22 cellular contexts compared by ENCODE assay signal in the genomic region with DNA sequence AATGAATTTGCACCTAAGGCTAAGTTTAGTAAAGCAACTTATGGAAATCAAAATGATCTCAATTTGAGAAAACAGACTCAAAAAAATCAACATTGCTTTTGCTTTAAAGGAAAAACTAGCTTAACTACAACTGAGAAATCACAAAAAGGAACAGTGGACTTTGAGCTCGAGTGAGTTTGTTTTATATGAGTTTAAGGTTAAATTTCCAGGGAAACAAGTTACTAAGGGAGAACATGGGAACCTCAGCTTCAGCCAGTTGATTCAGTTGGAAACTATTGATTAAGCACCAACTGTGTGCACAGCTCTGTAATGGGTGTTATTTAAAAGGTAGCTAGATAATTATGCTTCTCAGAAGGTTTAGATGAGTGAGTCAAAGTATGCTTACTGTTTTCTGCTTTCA.
A peak's percentile ranks its signal among the peaks of the same experiment; 100 is the strongest.
DNase-seq lines count a peak whose midpoint lies in the region; ATAC-seq, FAIRE-seq and TF ChIP-seq lines count a peak whose summit lies in the region.
"Had no signal": no experiment of that assay in that cellular context is flagged by ENCODE, and none has a peak within 500 bp of the region (broad histone marks: within the 10 kb centered on the region; RNA-seq: fewer than 3 reads in every experiment).

No MANE protein-coding gene starts in this region.

- no peak overlapping the region for H4K8ac ChIP-seq in neuronal stem cell (ENCODE audit: low read depth, low read length)

- WGBS in K562 (ENCODE audit: insufficient coverage, low coverage, missing lambda C conversion rate): 0% methylated on average over 1 of the region's 1 CpG
- WGBS in right lobe of liver (ENCODE audit: insufficient coverage, low coverage, low lambda C conversion rate, missing lambda C conversion rate): 9% methylated on average over 1 of the region's 1 CpG
- 92% methylated on average over 1 of the region's 1 CpG for WGBS in smooth muscle cell (ENCODE audit: low lambda C conversion rate)
- WGBS in neuronal stem cell (ENCODE audit: extremely low coverage in 2 of 2, insufficient read length in 2 of 2, insufficient replicate concordance in 1 of 2), 2 donors: no CpG with 5 or more reads among the region's 1 CpG

- no peak overlapping the region for H2AK5ac ChIP-seq in neuronal stem cell (ENCODE audit: low read depth, low read length)

- H2AFZ ChIP-seq in K562 (ENCODE audit: low read depth, low read length) (no peak overlapping the region), smooth muscle cell (ENCODE audit: low read depth) (no peak overlapping the region), neuronal stem cell (ENCODE audit: low read length) (no peak overlapping the region)
- H2AFZ ChIP-seq: GM23338 had no signal

- no peak for TF ChIP-seq RAD21 in K562 (CRISPR knock-in tag; conservative IDR thresholded peaks at IDR 0.05 in 1 of 2, IDR thresholded peaks at IDR 0.05 in 1 of 2)

- TF ChIP-seq CTCF in K562 (IDR thresholded peaks at IDR 0.05 in 2 of 3, conservative IDR thresholded peaks at IDR 0.05 in 1 of 3; ENCODE audit: insufficient read depth in 2 of 3, low read depth in 1 of 3, low read length in 3 of 3) (no peak), right lobe of liver (IDR thresholded peaks at IDR 0.05) (no peak), smooth muscle cell (IDR thresholded peaks at IDR 0.05; ENCODE audit: borderline replicate concordance, insufficient read depth, poor library complexity, severe bottlenecking) (no peak)

- H3K4me2 ChIP-seq in K562 (ENCODE audit: insufficient read depth, low read length) (no peak overlapping the region), smooth muscle cell (peak overlapping the region; percentile 7), neuronal stem cell (ENCODE audit: insufficient read depth, low read length, poor library complexity, severe bottlenecking) (no peak overlapping the region)
- H3K4me2 ChIP-seq: A549; BLaER1 treated with 17β-estradiol and CSF1 and Interleukin-3, amounts not matched to agents 10 nM and 100 nM; GM23338 had no signal

- TF ChIP-seq POLR2A in K562 (conservative IDR thresholded peaks at IDR 0.05): no peak
- TF ChIP-seq POLR2A in right lobe of liver (IDR thresholded peaks at IDR 0.05): no peak

- H3K79me1 ChIP-seq in neuronal stem cell (ENCODE audit: low read depth, low read length): no peaks in the 10 kb centered on the region

- no peaks in the 10 kb centered on the region for H3K4me1 ChIP-seq in K562 (replicated peaks in 1 of 2; ENCODE audit: control insufficient read depth in 2 of 2, insufficient read depth in 2 of 2, low read length in 2 of 2)
- H3K4me1 ChIP-seq in right lobe of liver: peaks cover 0 to 4% (median 0%) of the 10 kb centered on the region in 4 donors
- H3K4me1 ChIP-seq in smooth muscle cell (ENCODE audit: low read depth): no peaks in the 10 kb centered on the region
- no peaks in the 10 kb centered on the region for H3K4me1 ChIP-seq in neuronal stem cell (ENCODE audit: control insufficient read depth in 2 of 2, insufficient read depth in 1 of 2, low read depth in 1 of 2, low read length in 2 of 2)
- H3K4me1 ChIP-seq: A549; BE2C; BLaER1 treated with 17β-estradiol and CSF1 and Interleukin-3, amounts not matched to agents 10 nM and 100 nM had no signal

- H3K27me3 ChIP-seq in K562 (ENCODE audit: control insufficient read depth in 2 of 2, insufficient read depth in 2 of 2, low read length in 2 of 2): peaks cover 9 to 17% of the 10 kb centered on the region in 2 experiments; a peak in 4 of 5 replicates
- no peaks in the 10 kb centered on the region for H3K27me3 ChIP-seq in right lobe of liver
- H3K27me3 ChIP-seq in smooth muscle cell (ENCODE audit: low read depth): no peaks in the 10 kb centered on the region
- H3K27me3 ChIP-seq in neuronal stem cell (ENCODE audit: control insufficient read depth in 3 of 3, insufficient read depth in 3 of 3, low read depth in 1 of 3, low read length in 3 of 3): peaks cover 0 to 7% (median 0%) of the 10 kb centered on the region in 3 experiments
- H3K27me3 ChIP-seq: BE2C; BLaER1 treated with 17β-estradiol and CSF1 and Interleukin-3, amounts not matched to agents 10 nM and 100 nM had no signal

- H3K9me3 ChIP-seq in K562 (replicated peaks; ENCODE audit: control insufficient read depth, insufficient read depth, low read depth, low read length) (no peaks in the 10 kb centered on the region), right lobe of liver (no peaks in the 10 kb centered on the region), smooth muscle cell (replicated peaks; ENCODE audit: low read depth) (no peaks in the 10 kb centered on the region), neuronal stem cell (replicated peaks in 1 of 2; ENCODE audit: control insufficient read depth in 2 of 2, insufficient read depth in 1 of 2, low read depth in 1 of 2, low read length in 2 of 2) (no peaks in the 10 kb centered on the region)
- H3K9me3 ChIP-seq: A549, BE2C had no signal

- no peaks in the 10 kb centered on the region for H3K9me1 ChIP-seq in K562 (ENCODE audit: control insufficient read depth, insufficient read depth, low read length)

- no peak overlapping the region for H3K27ac ChIP-seq in K562 (ENCODE audit: extremely low read depth, low read depth, low read length)
- no peak overlapping the region for H3K27ac ChIP-seq in right lobe of liver
- H3K27ac ChIP-seq in smooth muscle cell (ENCODE audit: low read depth): no peak overlapping the region
- H3K27ac ChIP-seq in neuronal stem cell (replicated peaks; ENCODE audit: low read length): no peak overlapping the region
- H3K27ac ChIP-seq: A549; BLaER1 treated with 17β-estradiol and CSF1 and Interleukin-3, amounts not matched to agents 10 nM and 100 nM had no signal

- BruUV-seq in K562 (replicated peaks; lab: Mats Ljungman, UMichigan): no TSS peak

- H3K4ac ChIP-seq in neuronal stem cell (ENCODE audit: low read length): no peak overlapping the region

- intact Hi-C loops in K562 (cut with micrococcal nuclease): no loop called here
- intact Hi-C loops in right lobe of liver (cut with DNase I): no loop called here

- no peak overlapping the region for H2BK15ac ChIP-seq in neuronal stem cell (ENCODE audit: low read length)

- H3K18ac ChIP-seq in neuronal stem cell (ENCODE audit: low read length): no peak overlapping the region

- no peak for DNase-seq in K562 (ENCODE audit: extremely low read depth in 1 of 4, low spot score in 3 of 4)
- DNase-seq in left lobe of liver (ENCODE audit: low spot score): no peak
- no peak for DNase-seq in right lobe of liver
- no peak for DNase-seq in smooth muscle cell (lab: John Stamatoyannopoulos, UW; ENCODE audit: unreplicated experiment)
- DNase-seq in DMS79 treated with DMSO at 0.1 percent for 48 hours (lab: John Stamatoyannopoulos, UW): no peak
- no peak for DNase-seq in neuronal stem cell (ENCODE audit: low spot score)
- DNase-seq: 8988T; ACHN; AML-193; BE2C; Calu3; CD4-positive, alpha-beta T cell; COR-L47; GDM1; H9 had no signal

- H4K20me1 ChIP-seq in K562 (replicated peaks; ENCODE audit: control insufficient read depth, insufficient read depth, low read length) (no peaks in the 10 kb centered on the region), smooth muscle cell (ENCODE audit: low read depth) (no peaks in the 10 kb centered on the region)
- H4K20me1 ChIP-seq: BLaER1 treated with 17β-estradiol and CSF1 and Interleukin-3, amounts not matched to agents 10 nM and 100 nM had no signal

- no peak overlapping the region for H4K91ac ChIP-seq in neuronal stem cell (ENCODE audit: low read depth, low read length, poor library complexity)

- H3K4me3 ChIP-seq in K562 (no peak overlapping the region), right lobe of liver (no peak overlapping the region), smooth muscle cell (no peak overlapping the region), neuronal stem cell (ENCODE audit: low read length in 2 of 2) (no peak overlapping the region)
- H3K4me3 ChIP-seq: A549; BLaER1 treated with 17β-estradiol and CSF1 and Interleukin-3, amounts not matched to agents 10 nM and 100 nM; GM12878; GM23338 had no signal

- CTCF ChIA-PET in K562 (lab: Yijun Ruan, JAX; ENCODE audit: low intra/inter-chr PET ratio): no interaction called here

- H3K79me2 ChIP-seq in K562 (ENCODE audit: control insufficient read depth, insufficient read depth, low read length) (no peaks in the 10 kb centered on the region), smooth muscle cell (ENCODE audit: low read depth) (no peaks in the 10 kb centered on the region)

- no peak for ATAC-seq in K562
- peak; percentile 70 for ATAC-seq in left lobe of liver
- peak in 3 of 4 donors; percentile 30 to 76 (median 43) for ATAC-seq in right lobe of liver
- no peak for ATAC-seq in HG03432 (IDR thresholded peaks at IDR 0.05; ENCODE audit: unreplicated experiment)
- ATAC-seq: A549, GM12878, GM23338, HCT116 had no signal

- H3K36me3 ChIP-seq in K562 (ENCODE audit: control insufficient read depth, insufficient read depth, low read length) (no peaks in the 10 kb centered on the region), right lobe of liver (no peaks in the 10 kb centered on the region), smooth muscle cell (ENCODE audit: low read depth) (no peaks in the 10 kb centered on the region), neuronal stem cell (replicated peaks in 1 of 2; ENCODE audit: control insufficient read depth in 2 of 2, insufficient read depth in 2 of 2, low read length in 2 of 2) (no peaks in the 10 kb centered on the region)
- H3K36me3 ChIP-seq: BE2C; BLaER1 treated with 17β-estradiol and CSF1 and Interleukin-3, amounts not matched to agents 10 nM and 100 nM had no signal

- no peak overlapping the region for H2BK12ac ChIP-seq in neuronal stem cell (ENCODE audit: low read length)

- H2BK5ac ChIP-seq in neuronal stem cell (ENCODE audit: low read length): no peak overlapping the region

- H3F3A ChIP-seq in smooth muscle cell (ENCODE audit: low read depth): peaks cover 7% of the 10 kb centered on the region

- TF ChIP-seq EP300 in K562 (IDR thresholded peaks at IDR 0.05; ENCODE audit: low read length): no peak

- in situ Hi-C loops in K562 (cut with MboI): no loop called here

- H2BK120ac ChIP-seq in neuronal stem cell (ENCODE audit: low read depth, low read length): no peak overlapping the region

- no peak overlapping the region for H3K23ac ChIP-seq in neuronal stem cell (ENCODE audit: low read depth, low read length, poor library complexity)

- H3K9ac ChIP-seq in K562 (ENCODE audit: insufficient read depth in 1 of 2, low read depth in 2 of 2, low read length in 2 of 2) (no peak overlapping the region), smooth muscle cell (ENCODE audit: low read depth) (no peak overlapping the region), neuronal stem cell (ENCODE audit: low read depth, low read length, poor library complexity) (no peak overlapping the region)
- H3K9ac ChIP-seq: BLaER1 treated with 17β-estradiol and CSF1 and Interleukin-3, amounts not matched to agents 10 nM and 100 nM had no signal

- H3K14ac ChIP-seq in neuronal stem cell (ENCODE audit: low read length): no peak overlapping the region

- POLR2A ChIA-PET in K562 (lab: Yijun Ruan, JAX): interaction anchor here (1.1 to 1.5 kb wide), 2 partner anchors 16 to 26 kb away, joined by 3 read pairs; no protein-coding TSS in a partner anchor

- peak; percentile 23 for FAIRE-seq in K562 (lab: Jason Lieb, UNC)
- FAIRE-seq: A549, GM12878, GM19239 had no signal

TF ChIP-seq in K562, 482 proteins besides CTCF, POLR2A, EP300 and RAD21 (continues in another document):
- TF ChIP-seq ZKSCAN8 (CRISPR knock-in tag; IDR thresholded peaks at IDR 0.05): peak; percentile 44; the same call in 1 of the 2 replicates

Comparison
In these comparisons a context has a peak if more than half of its experiments do, and no peak if none do; other contexts are left out.
1. ATAC-seq: peak in left lobe of liver (single experiment) and right lobe of liver (3 of 4); none in K562 (single experiment) and HG03432 (single experiment).